ENCODE assay signal across 1 cellular context in the genomic region with DNA sequence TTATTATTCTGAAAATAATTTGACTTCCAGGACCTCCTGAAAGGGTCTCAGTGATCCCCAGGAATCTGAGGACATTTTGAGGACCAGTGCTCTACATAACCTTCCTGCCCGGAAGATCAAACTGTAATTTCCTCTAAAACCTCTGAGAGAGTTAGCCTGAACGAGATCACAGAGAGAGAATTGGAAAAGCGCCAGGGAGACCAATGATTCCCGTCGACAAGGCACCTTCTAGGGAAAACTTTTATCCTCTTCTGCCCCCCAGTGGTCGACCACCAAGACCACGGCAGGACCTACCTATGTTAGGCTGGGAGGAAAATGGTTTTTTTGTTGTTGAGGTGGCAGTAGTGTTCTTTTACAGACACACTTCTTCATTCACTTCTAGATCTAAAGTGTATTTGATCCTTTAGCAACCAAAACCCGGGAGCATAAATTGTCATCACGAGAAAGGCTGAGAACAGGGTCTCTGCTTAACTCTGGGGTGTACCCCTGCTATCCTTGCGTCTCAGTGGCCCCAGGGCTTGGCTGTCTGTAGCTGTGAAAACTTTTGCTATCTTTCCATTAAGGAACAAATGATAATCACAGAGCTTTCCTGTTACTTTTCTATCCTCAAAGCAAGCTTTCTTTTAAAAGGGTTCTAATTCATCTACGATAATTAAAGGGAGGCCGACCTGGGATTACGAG.
TF ChIP-seq lines count a peak whose summit lies in the region.

No MANE protein-coding gene starts in this region.

TF ChIP-seq in WTC11, 78 proteins besides CTCF, POLR2A, EP300 and RAD21 (continued from another document):
- TF ChIP-seq ZNF281 (CRISPR knock-in tag; IDR thresholded peaks at IDR 0.05) (no peak), SP1 (CRISPR knock-in tag; conservative IDR thresholded peaks at IDR 0.05) (no peak), JUN (CRISPR knock-in tag; IDR thresholded peaks at IDR 0.05) (no peak), ZNF263 (CRISPR knock-in tag; IDR thresholded peaks at IDR 0.05; ENCODE audit: low read depth) (no peak)
- TF ChIP-seq, protein P1, sequence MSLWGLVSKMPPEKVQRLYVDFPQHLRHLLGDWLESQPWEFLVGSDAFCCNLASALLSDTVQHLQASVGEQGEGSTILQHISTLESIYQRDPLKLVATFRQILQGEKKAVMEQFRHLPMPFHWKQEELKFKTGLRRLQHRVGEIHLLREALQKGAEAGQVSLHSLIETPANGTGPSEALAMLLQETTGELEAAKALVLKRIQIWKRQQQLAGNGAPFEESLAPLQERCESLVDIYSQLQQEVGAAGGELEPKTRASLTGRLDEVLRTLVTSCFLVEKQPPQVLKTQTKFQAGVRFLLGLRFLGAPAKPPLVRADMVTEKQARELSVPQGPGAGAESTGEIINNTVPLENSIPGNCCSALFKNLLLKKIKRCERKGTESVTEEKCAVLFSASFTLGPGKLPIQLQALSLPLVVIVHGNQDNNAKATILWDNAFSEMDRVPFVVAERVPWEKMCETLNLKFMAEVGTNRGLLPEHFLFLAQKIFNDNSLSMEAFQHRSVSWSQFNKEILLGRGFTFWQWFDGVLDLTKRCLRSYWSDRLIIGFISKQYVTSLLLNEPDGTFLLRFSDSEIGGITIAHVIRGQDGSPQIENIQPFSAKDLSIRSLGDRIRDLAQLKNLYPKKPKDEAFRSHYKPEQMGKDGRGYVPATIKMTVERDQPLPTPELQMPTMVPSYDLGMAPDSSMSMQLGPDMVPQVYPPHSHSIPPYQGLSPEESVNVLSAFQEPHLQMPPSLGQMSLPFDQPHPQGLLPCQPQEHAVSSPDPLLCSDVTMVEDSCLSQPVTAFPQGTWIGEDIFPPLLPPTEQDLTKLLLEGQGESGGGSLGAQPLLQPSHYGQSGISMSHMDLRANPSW (CRISPR knock-in tag; conservative IDR thresholded peaks at IDR 0.05; ENCODE audit: low read depth): no peak
